Comparison of ENCODE assay signal across 20 cellular contexts in genomic region chrX:124641737-124642491, GRCh38.
DNase-seq lines count a peak whose midpoint lies in the region; ATAC-seq, FAIRE-seq and TF ChIP-seq lines count a peak whose summit lies in the region.
"Had no signal": no experiment of that assay in that cellular context is flagged by ENCODE, and none has a peak within 500 bp of the region (broad histone marks: within the 10 kb centered on the region; RNA-seq: fewer than 3 reads in every experiment).

No MANE protein-coding gene starts in this region.

- 31% methylated on average over 4 of the region's 5 CpGs for WGBS in K562 (ENCODE audit: insufficient coverage, low coverage, missing lambda C conversion rate)

- intact Hi-C loops in K562 (cut with micrococcal nuclease) (no loop called here), natural killer cell (cut with micrococcal nuclease) (no loop called here)

- ATAC-seq in K562 (peak; percentile 93), natural killer cell (peak; percentile 95 to 99 (median 97))
- ATAC-seq: CD8-positive, alpha-beta T cell had no signal

- DNase-seq in DMS53 treated with DMSO at 0.1 percent for 48 hours (lab: John Stamatoyannopoulos, UW; ENCODE audit: unreplicated experiment) (peak; percentile 2), NCI-H510A treated with DMSO at 0.1 percent for 48 hours (lab: John Stamatoyannopoulos, UW) (peak; percentile 8), K562 (ENCODE audit: extremely low read depth in 1 of 4, low spot score in 3 of 4) (peak; percentile 10 to 63 (median 34)), natural killer cell (peak; percentile 12), activated gamma-delta T cell treated with Interleukin-2 at 50 U/mL for 16 hours (no peak), occipital lobe (lab: John Stamatoyannopoulos, UW) (no peak), type B pancreatic cell (ENCODE audit: extremely low spot score, unreplicated experiment) (no peak)
- DNase-seq: CD8-positive, alpha-beta T cell; GM23248; HCEC 1CT; Kasumi-1; MG63; NCI-H1092; NCI-H1436 treated with DMSO at 0.1 percent for 48 hours; NCI-H2029; NCI-H774; SJCRH30 had no signal

- H3K4me1 ChIP-seq in K562 (replicated peaks in 1 of 2; ENCODE audit: control insufficient read depth in 2 of 2, insufficient read depth in 2 of 2, low read length in 2 of 2) = peaks cover 0 to 5% of the 10 kb centered on the region in 2 experiments; a peak in 2 of 5 replicates
- H3K4me1 ChIP-seq: BLaER1, SJCRH30 had no signal

- POLR2A ChIA-PET in K562 (lab: Yijun Ruan, JAX) = interaction anchor here (0.6 kb wide), 2 partner anchors 9 to 498 kb away, joined by 3 read pairs; no protein-coding TSS in a partner anchor

- in situ Hi-C loops in K562 (cut with MboI) = no loop called here

- H3K36me3 ChIP-seq in K562 (ENCODE audit: control insufficient read depth, insufficient read depth, low read length) = peaks cover 4% of the 10 kb centered on the region; the same call in 1 of the 3 replicates
- H3K36me3 ChIP-seq: BLaER1, MG63, SJCRH30 had no signal

- H3K9me3 ChIP-seq in K562 (replicated peaks; ENCODE audit: control insufficient read depth, insufficient read depth, low read depth, low read length) = 0 out of 2 replicates have a peak, but pooled peaks cover 3% of the 10 kb centered on the region
- H3K9me3 ChIP-seq: BLaER1, MG63, SJCRH30 had no signal

- peak overlapping the region; percentile 39; the same call in 1 of the 2 replicates for H3K4me2 ChIP-seq in K562 (ENCODE audit: insufficient read depth, low read length)
- H3K4me2 ChIP-seq: BLaER1 had no signal

- H3K36me3 Mint-ChIP-seq in natural killer cell = no peaks in the 10 kb centered on the region
- H3K36me3 Mint-ChIP-seq in type B pancreatic cell = no peaks in the 10 kb centered on the region
- H3K36me3 Mint-ChIP-seq: IgD-negative memory B cell had no signal

- H3K9me3 Mint-ChIP-seq in natural killer cell (no peaks in the 10 kb centered on the region), type B pancreatic cell (no peaks in the 10 kb centered on the region)
- H3K9me3 Mint-ChIP-seq: CD8-positive, alpha-beta T cell had no signal

- peak; percentile 78 for FAIRE-seq in K562 (lab: Jason Lieb, UNC)
- FAIRE-seq: G401.6 had no signal

- peaks cover 11 to 15% of the 10 kb centered on the region in 2 donors for H3K4me1 Mint-ChIP-seq in natural killer cell
- H3K4me1 Mint-ChIP-seq in type B pancreatic cell (ENCODE audit: unreplicated experiment) = no peaks in the 10 kb centered on the region

- no TSS peak for BruUV-seq in K562 (replicated peaks; lab: Mats Ljungman, UMichigan)

- no peak; the same call in 1 of the 2 replicates for TF ChIP-seq EP300 in K562 (IDR thresholded peaks at IDR 0.05; ENCODE audit: low read length)

- no peaks in the 10 kb centered on the region for H3K79me2 ChIP-seq in K562 (ENCODE audit: control insufficient read depth, insufficient read depth, low read length)

- no peak overlapping the region for H3K4me3 ChIP-seq in K562
- H3K4me3 ChIP-seq: BLaER1, GM23248, MG63, SJCRH30 had no signal

- TF ChIP-seq CTCF in K562 (IDR thresholded peaks at IDR 0.05 in 2 of 3, conservative IDR thresholded peaks at IDR 0.05 in 1 of 3; ENCODE audit: insufficient read depth in 2 of 3, low read depth in 1 of 3, low read length in 3 of 3) = no peak
- no peak for TF ChIP-seq CTCF in natural killer cell (IDR thresholded peaks at IDR 0.05)
- no peak for TF ChIP-seq CTCF in type B pancreatic cell (conservative IDR thresholded peaks at IDR 0.05)

- peak overlapping the region; percentile 76 for H2AFZ ChIP-seq in K562 (ENCODE audit: low read depth, low read length)
- H2AFZ ChIP-seq: GM23248 had no signal

- CTCF ChIA-PET in K562 (lab: Yijun Ruan, JAX; ENCODE audit: low intra/inter-chr PET ratio) = no interaction called here

- H4K20me1 ChIP-seq in K562 (replicated peaks; ENCODE audit: control insufficient read depth, insufficient read depth, low read length) = no peaks in the 10 kb centered on the region
- H4K20me1 ChIP-seq: BLaER1 had no signal

- no peaks in the 10 kb centered on the region for H3K27me3 Mint-ChIP-seq in natural killer cell (ENCODE audit: low read depth in 2 of 2)
- H3K27me3 Mint-ChIP-seq in type B pancreatic cell = no peaks in the 10 kb centered on the region
- H3K27me3 Mint-ChIP-seq: IgD-negative memory B cell had no signal

- no peak for TF ChIP-seq RAD21 in K562 (CRISPR knock-in tag; conservative IDR thresholded peaks at IDR 0.05 in 1 of 2, IDR thresholded peaks at IDR 0.05 in 1 of 2)

- TF ChIP-seq POLR2A in K562 (conservative IDR thresholded peaks at IDR 0.05) = no peak

- H3K27me3 ChIP-seq in K562 (ENCODE audit: control insufficient read depth in 2 of 2, insufficient read depth in 2 of 2, low read length in 2 of 2) = no peaks in the 10 kb centered on the region
- H3K27me3 ChIP-seq: MG63 had no signal

- H3K27ac Mint-ChIP-seq in natural killer cell (peak overlapping the region; percentile 14 to 66), type B pancreatic cell (no peak overlapping the region)
- H3K27ac Mint-ChIP-seq: CD8-positive, alpha-beta T cell had no signal

- peak overlapping the region; percentile 71 for H3K27ac ChIP-seq in K562 (ENCODE audit: extremely low read depth, low read depth, low read length)
- H3K27ac ChIP-seq: BLaER1, GM23248, SJCRH30 had no signal

- peak overlapping the region; percentile 68 for H3K4me3 Mint-ChIP-seq in natural killer cell
- no peak overlapping the region for H3K4me3 Mint-ChIP-seq in type B pancreatic cell
- H3K4me3 Mint-ChIP-seq: CD8-positive, alpha-beta T cell; IgD-negative memory B cell had no signal

- peak overlapping the region in 1 of 2 experiments; percentile 32; a peak in 2 of 4 replicates for H3K9ac ChIP-seq in K562 (ENCODE audit: insufficient read depth in 1 of 2, low read depth in 2 of 2, low read length in 2 of 2)
- H3K9ac ChIP-seq: BLaER1, GM23248 had no signal

- H3K9me1 ChIP-seq in K562 (ENCODE audit: control insufficient read depth, insufficient read depth, low read length) = no peaks in the 10 kb centered on the region

TF ChIP-seq in K562, 482 proteins besides CTCF, POLR2A, EP300 and RAD21 (continues in another document):
- TF ChIP-seq TRIM24 (IDR thresholded peaks at IDR 0.05) (0 out of 4 replicates have a peak, but pooled peaks of 1 of the 2 experiments have one; percentile 12), ZBTB2 (IDR thresholded peaks at IDR 0.05) (no peak), ZBTB11 (CRISPR knock-in tag; IDR thresholded peaks at IDR 0.05) (peak in 1 of 3 experiments; percentile 39; a peak in 1 of 6 replicates), SMARCA4 (IDR thresholded peaks at IDR 0.05) (peak; percentile 32; the same call in 1 of the 2 replicates), MAFF (IDR thresholded peaks at IDR 0.05; ENCODE audit: low read length) (peak; percentile 79), CREB3L1 (IDR thresholded peaks at IDR 0.05; ENCODE audit: borderline replicate concordance, low read depth) (no peak), ZNF583 (CRISPR knock-in tag; IDR thresholded peaks at IDR 0.05) (no peak), ARID1B (IDR thresholded peaks at IDR 0.05) (0 out of 2 replicates have a peak, but pooled peaks have one; percentile 11)

Comparison
In these comparisons a context has a peak if more than half of its experiments do, and no peak if none do; other contexts are left out.
1. DNase-seq: peak in DMS53 treated with DMSO at 0.1 percent for 48 hours (single experiment), NCI-H510A treated with DMSO at 0.1 percent for 48 hours (single experiment), K562 (4 of 4) and natural killer cell (single experiment); none in activated gamma-delta T cell treated with Interleukin-2 at 50 U/mL for 16 hours (single experiment), occipital lobe (single experiment) and type B pancreatic cell (single experiment).